14 cellular contexts compared by ENCODE assay signal in genomic region chr15:65336767-65337435, GRCh38. TPM values are rescaled to one million over a fixed set of nuclear protein-coding genes. Genes with fewer than 3 reads are reported as not detected.
A peak's percentile ranks its signal among the peaks of the same experiment; 100 is the strongest.
DNase-seq lines count a peak whose midpoint lies in the region; ATAC-seq and TF ChIP-seq lines count a peak whose summit lies in the region.
"Had no signal": no experiment of that assay in that cellular context is flagged by ENCODE, and none has a peak within 500 bp of the region (broad histone marks: within the 10 kb centered on the region; RNA-seq: fewer than 3 reads in every experiment).

No MANE protein-coding gene starts in this region.

- DNase-seq in Caco-2 (no peak), NCI-H1048 (lab: John Stamatoyannopoulos, UW) (peak; percentile 28), NCI-H1105 treated with DMSO at 0.1 percent for 48 hours (lab: John Stamatoyannopoulos, UW) (no peak), mucosa of gallbladder (ENCODE audit: low spot score) (no peak), HuH-7.5 (ENCODE audit: low spot score) (no peak)
- DNase-seq: activated CD8-positive, alpha-beta memory T cell treated with anti-CD3 and anti-CD28 coated beads for 24 hours; activated effector memory CD4-positive, alpha-beta T cell treated with Interleukin-2 at 50 U/mL for 16 hours; DND-41; islet precursor cell; SIG-M5 had no signal

- BruUV-seq in Caco-2 (replicated peaks; lab: Mats Ljungman, UMichigan) = no TSS peak

- no peaks in the 10 kb centered on the region for H3K27me3 ChIP-seq in Caco-2 (replicated peaks; ENCODE audit: control insufficient read depth, insufficient read depth, low read length)
- H3K27me3 ChIP-seq in OCI-LY3 (ENCODE audit: low read depth, low read length) = peaks cover 46% of the 10 kb centered on the region

- H3K9me3 ChIP-seq in Caco-2 (no peaks in the 10 kb centered on the region), OCI-LY3 (ENCODE audit: insufficient read depth, low read length) (no peaks in the 10 kb centered on the region), mesodermal cell (ENCODE audit: control insufficient read depth, low read length) (no peaks in the 10 kb centered on the region)

- H3K27ac ChIP-seq in OCI-LY3 (ENCODE audit: low read length) (no peak overlapping the region), mesodermal cell (ENCODE audit: low read depth, low read length, severe bottlenecking) (peak overlapping the region; percentile 64)
- H3K27ac ChIP-seq: epithelial cell of prostate had no signal

- H3K9me3 Mint-ChIP-seq in Caco-2 (ENCODE audit: unreplicated experiment) = no peaks in the 10 kb centered on the region

- peak overlapping the region; percentile 39 for H3K27ac Mint-ChIP-seq in Caco-2 (ENCODE audit: unreplicated experiment)

- no peak overlapping the region for H3K4me3 Mint-ChIP-seq in Caco-2 (ENCODE audit: unreplicated experiment)

- H3K36me3 ChIP-seq in Caco-2 (ENCODE audit: control insufficient read depth, insufficient read depth, low read length) (peaks cover 1% of the 10 kb centered on the region; the same call in 1 of the 2 replicates), OCI-LY3 (replicated peaks; ENCODE audit: low read depth, low read length) (no peaks in the 10 kb centered on the region), mesodermal cell (ENCODE audit: control insufficient read depth, insufficient read depth, low read length) (peaks cover 12% of the 10 kb centered on the region)

- no peak for ATAC-seq in GM18909 (IDR thresholded peaks at IDR 0.05; ENCODE audit: poor library complexity, unreplicated experiment)

- H3K9ac ChIP-seq in OCI-LY3 (ENCODE audit: low read length) = no peak overlapping the region

- no peaks in the 10 kb centered on the region for H4K20me1 ChIP-seq in OCI-LY3 (ENCODE audit: insufficient read depth, low read length)

- POLR2A ChIA-PET in Caco-2 (lab: Charles Lee) = no interaction called here

- H3K4me1 ChIP-seq in Caco-2 (peaks cover 25% of the 10 kb centered on the region; the same call in 1 of the 2 replicates), OCI-LY3 (ENCODE audit: low read length) (peaks cover 10% of the 10 kb centered on the region), mesodermal cell (ENCODE audit: control insufficient read depth, insufficient read depth, low read length, poor library complexity, severe bottlenecking) (peaks cover 53% of the 10 kb centered on the region)

- no peaks in the 10 kb centered on the region for H3K79me2 ChIP-seq in OCI-LY3 (ENCODE audit: low read length)

- peaks cover 13% of the 10 kb centered on the region for H3K36me3 Mint-ChIP-seq in Caco-2 (ENCODE audit: insufficient read depth, unreplicated experiment)

- no peak overlapping the region for H2AFZ ChIP-seq in OCI-LY3 (ENCODE audit: low read depth, low read length)

- CTCF ChIA-PET in Caco-2 (lab: Charles Lee) = interaction anchor here (1.1 kb wide), 1 partner anchor 31 kb away, joined by 3 read pairs; no protein-coding TSS in a partner anchor

- no peaks in the 10 kb centered on the region for H3K27me3 Mint-ChIP-seq in Caco-2 (ENCODE audit: insufficient read depth, unreplicated experiment)

- intact Hi-C loops in Caco-2 (cut with micrococcal nuclease; ENCODE audit: unreplicated experiment) = no loop called here

- WGBS in mesodermal cell (ENCODE audit: insufficient coverage in 2 of 2), 2 experiments = 52 to 61% methylated on average over 10 to 12 of the region's 19 CpGs

- no peak for TF ChIP-seq CTCF in Caco-2 (IDR thresholded peaks at IDR 0.05; ENCODE audit: insufficient read depth in 1 of 2, low read depth in 1 of 2, low read length in 1 of 2, severe bottlenecking in 1 of 2, unreplicated experiment in 1 of 2)
- no peak for TF ChIP-seq CTCF in OCI-LY3 (IDR thresholded peaks at IDR 0.05; ENCODE audit: low read depth, low read length)

- no peak overlapping the region for H3K4me3 ChIP-seq in Caco-2 (ENCODE audit: low read depth, low read length)
- no peak overlapping the region for H3K4me3 ChIP-seq in OCI-LY3 (ENCODE audit: low read length)
- no peak overlapping the region for H3K4me3 ChIP-seq in mesodermal cell (ENCODE audit: extremely low read depth, insufficient read depth, low read length, poor library complexity, severe bottlenecking)

- peak overlapping the region; percentile 38; the same call in 1 of the 2 replicates for H3K4me2 ChIP-seq in OCI-LY3 (ENCODE audit: low read length)

- peaks cover 19% of the 10 kb centered on the region for H3K4me1 Mint-ChIP-seq in Caco-2 (ENCODE audit: low read depth, unreplicated experiment)

RNA-seq across cellular contexts. Expression of gene RNU5B-1, which starts 32.4 kb away (rescaled TPM):
- total RNA-seq in Caco-2 (2022) = not detected in 2 replicates
- polyA plus RNA-seq in mesodermal cell (2013, experiment 1 of 2) = 12,289 TPM
- 16,601 TPM for polyA plus RNA-seq in mesodermal cell (2013, experiment 2 of 2)
- total RNA-seq in mucosa of gallbladder = 18.4 TPM

RNA-seq across cellular contexts. Expression of gene IGDCC3, which starts 40.9 kb away (rescaled TPM):
- 43.5 and 51.2 TPM in 2 replicates for total RNA-seq in Caco-2 (2022)
- 113 TPM for polyA plus RNA-seq in mesodermal cell (2013, experiment 1 of 2)
- 107 TPM for polyA plus RNA-seq in mesodermal cell (2013, experiment 2 of 2)
- total RNA-seq in mucosa of gallbladder = 0.69 TPM

RNA-seq across cellular contexts. Expression of gene RNU5A-1, which starts 41.0 kb away (rescaled TPM):
- not detected in 2 replicates for total RNA-seq in Caco-2 (2022)
- 6,661 TPM for polyA plus RNA-seq in mesodermal cell (2013, experiment 1 of 2)
- 8,769 TPM for polyA plus RNA-seq in mesodermal cell (2013, experiment 2 of 2)
- total RNA-seq in mucosa of gallbladder = not detected

RNA-seq across cellular contexts. Expression of gene PARP16, which starts 50.2 kb away (rescaled TPM):
- total RNA-seq in Caco-2 (2022) = 6.9 and 9.5 TPM in 2 replicates
- polyA plus RNA-seq in mesodermal cell (2013, experiment 1 of 2) = 5.6 TPM
- polyA plus RNA-seq in mesodermal cell (2013, experiment 2 of 2) = 6.3 TPM
- 12.4 TPM for total RNA-seq in mucosa of gallbladder

Comparison
In these comparisons a context has a peak if more than half of its experiments do, and no peak if none do; other contexts are left out.
1. RNA of gene IGDCC3, which starts 40.9 kb away (total RNA-seq): 43.5 to 51.2 TPM in Caco-2; 0.69 TPM in mucosa of gallbladder (single experiment); every median in the first group is over 10 times any median in the second.